Comparison of ENCODE assay signal across 8 cellular contexts in genomic region chr9:37302277-37302676, GRCh38.
DNase-seq lines count a peak whose midpoint lies in the region; ATAC-seq and TF ChIP-seq lines count a peak whose summit lies in the region.

No MANE protein-coding gene starts in this region.

- 75% methylated on average over 3 of the region's 3 CpGs for WGBS in prostate gland

- H3K4me1 Mint-ChIP-seq in CD4-positive, alpha-beta T cell (ENCODE audit: low read depth) = peaks cover 59% of the 10 kb centered on the region
- H3K4me1 Mint-ChIP-seq in stimulated activated memory B cell treated with anti-CD40 and anti-IgM and Interleukin-4, amounts not matched to agents 10 μg/mL and 1 μg/mL and 100 μg/mL, for 72 hours = peaks cover 81% of the 10 kb centered on the region

- TF ChIP-seq POLR2A in prostate gland (IDR thresholded peaks at IDR 0.05) = no peak

- no peak overlapping the region for H3K4me3 ChIP-seq in colonic mucosa
- no peak overlapping the region for H3K4me3 ChIP-seq in prostate gland

- no peak for TF ChIP-seq CTCF in CD4-positive, alpha-beta T cell (IDR thresholded peaks at IDR 0.05)
- no peak for TF ChIP-seq CTCF in colonic mucosa (IDR thresholded peaks at IDR 0.05)
- TF ChIP-seq CTCF in prostate gland (IDR thresholded peaks at IDR 0.05) = no peak

- POLR2A ChIA-PET in CD4-positive, alpha-beta T cell (lab: Charles Lee) = interaction anchor here (0.7 to 1.6 kb wide), 10 partner anchors 18 to 265 kb away, joined by 3 to 7 read pairs (median 4); partner anchors contain the start of gene ZCCHC7

- no peaks in the 10 kb centered on the region for H3K4me1 ChIP-seq in colonic mucosa
- H3K4me1 ChIP-seq in prostate gland (replicated peaks) = no peaks in the 10 kb centered on the region

- CTCF ChIA-PET in CD4-positive, alpha-beta T cell (lab: Charles Lee) = no interaction called here

- intact Hi-C loops in CD4-positive, alpha-beta T cell (cut with DNase I, micrococcal nuclease) = no loop called here
- intact Hi-C loops in colonic mucosa (cut with DNase I) (no loop called here), prostate gland (cut with DNase I) (no loop called here)

- H3K27me3 ChIP-seq in CD4-positive, alpha-beta T cell (ENCODE audit: control insufficient read depth, insufficient read depth, low read length) = no peaks in the 10 kb centered on the region
- no peaks in the 10 kb centered on the region for H3K27me3 ChIP-seq in colonic mucosa
- no peaks in the 10 kb centered on the region for H3K27me3 ChIP-seq in prostate gland (replicated peaks; ENCODE audit: insufficient read depth)

- H3K9me3 ChIP-seq in CD4-positive, alpha-beta T cell (ENCODE audit: control insufficient read depth, low read length) = no peaks in the 10 kb centered on the region
- no peaks in the 10 kb centered on the region for H3K9me3 ChIP-seq in colonic mucosa
- no peaks in the 10 kb centered on the region for H3K9me3 ChIP-seq in prostate gland

- H3K9me3 Mint-ChIP-seq in CD4-positive, alpha-beta T cell = no peaks in the 10 kb centered on the region
- H3K9me3 Mint-ChIP-seq in stimulated activated memory B cell treated with anti-CD40 and anti-IgM and Interleukin-4, amounts not matched to agents 10 μg/mL and 1 μg/mL and 100 μg/mL, for 72 hours = no peaks in the 10 kb centered on the region

- peaks cover 38% of the 10 kb centered on the region for H3K36me3 Mint-ChIP-seq in CD4-positive, alpha-beta T cell (ENCODE audit: low read depth)
- peaks cover 42% of the 10 kb centered on the region for H3K36me3 Mint-ChIP-seq in stimulated activated memory B cell treated with anti-CD40 and anti-IgM and Interleukin-4, amounts not matched to agents 10 μg/mL and 1 μg/mL and 100 μg/mL, for 72 hours

- no peak overlapping the region for H3K27ac ChIP-seq in CD4-positive, alpha-beta T cell (ENCODE audit: low read depth, low read length)
- no peak overlapping the region for H3K27ac ChIP-seq in colonic mucosa
- no peak overlapping the region for H3K27ac ChIP-seq in prostate gland

- ATAC-seq in CD4-positive, alpha-beta T cell (ENCODE audit: poor library complexity) = peak; percentile 93
- ATAC-seq in GM18909 (IDR thresholded peaks at IDR 0.05; ENCODE audit: poor library complexity, unreplicated experiment) = peak; percentile 83
- peak; percentile 74 for ATAC-seq in HG03097 (IDR thresholded peaks at IDR 0.05; ENCODE audit: low FRiP score, unreplicated experiment)
- peak; percentile 98 for ATAC-seq in stimulated activated memory B cell treated with anti-CD40 and anti-IgM and Interleukin-4, amounts not matched to agents 10 μg/mL and 1 μg/mL and 100 μg/mL, for 72 hours

- H3K36me3 ChIP-seq in colonic mucosa = no peaks in the 10 kb centered on the region
- H3K36me3 ChIP-seq in prostate gland = no peaks in the 10 kb centered on the region

- H3K9ac ChIP-seq in colonic mucosa (ENCODE audit: low read depth in 2 of 2, low read length in 2 of 2) = no peak overlapping the region

- peak overlapping the region; percentile 49 for H3K4me3 Mint-ChIP-seq in CD4-positive, alpha-beta T cell
- peak overlapping the region; percentile 44 for H3K4me3 Mint-ChIP-seq in stimulated activated memory B cell treated with anti-CD40 and anti-IgM and Interleukin-4, amounts not matched to agents 10 μg/mL and 1 μg/mL and 100 μg/mL, for 72 hours

- peak in 1 of 10 experiments; percentile 8 for DNase-seq in CD4-positive, alpha-beta T cell
- peak; percentile 81 for DNase-seq in RPMI8226
- DNase-seq in NCI-H1436 treated with DMSO at 0.1 percent for 48 hours (lab: John Stamatoyannopoulos, UW) = no peak
- DNase-seq in colonic mucosa = no peak
- no peak for DNase-seq in prostate gland (ENCODE audit: low spot score)

- peak overlapping the region; percentile 42 for H3K27ac Mint-ChIP-seq in CD4-positive, alpha-beta T cell
- H3K27ac Mint-ChIP-seq in stimulated activated memory B cell treated with anti-CD40 and anti-IgM and Interleukin-4, amounts not matched to agents 10 μg/mL and 1 μg/mL and 100 μg/mL, for 72 hours = peak overlapping the region; percentile 66

- no peaks in the 10 kb centered on the region for H3K27me3 Mint-ChIP-seq in CD4-positive, alpha-beta T cell
- H3K27me3 Mint-ChIP-seq in stimulated activated memory B cell treated with anti-CD40 and anti-IgM and Interleukin-4, amounts not matched to agents 10 μg/mL and 1 μg/mL and 100 μg/mL, for 72 hours = no peaks in the 10 kb centered on the region
